17 cellular contexts compared by ENCODE assay signal in genomic region chr9:125427556-125427955, GRCh38.
DNase-seq lines count a peak whose midpoint lies in the region; ATAC-seq, FAIRE-seq and TF ChIP-seq lines count a peak whose summit lies in the region.
"Had no signal": no experiment of that assay in that cellular context is flagged by ENCODE, and none has a peak within 500 bp of the region (broad histone marks: within the 10 kb centered on the region; RNA-seq: fewer than 3 reads in every experiment).

No MANE protein-coding gene starts in this region.

- no peak overlapping the region for H2BK5ac ChIP-seq in neuronal stem cell (ENCODE audit: low read length)

- H4K91ac ChIP-seq in neuronal stem cell (ENCODE audit: low read depth, low read length, poor library complexity) = no peak overlapping the region

- no peak overlapping the region for H3K4ac ChIP-seq in neuronal stem cell (ENCODE audit: low read length)

- peak overlapping the region; percentile 24 for H3K18ac ChIP-seq in neuronal stem cell (ENCODE audit: low read length)

- no peak overlapping the region for H3K4me2 ChIP-seq in DND-41 (ENCODE audit: insufficient read depth, low read length)
- no peak overlapping the region for H3K4me2 ChIP-seq in neuronal stem cell (ENCODE audit: insufficient read depth, low read length, poor library complexity, severe bottlenecking)
- H3K4me2 ChIP-seq: A549 had no signal

- H3K4me1 Mint-ChIP-seq in activated CD8-positive, alpha-beta T cell treated with anti-CD3 and anti-CD28 coated beads for 36 hours (ENCODE audit: low read depth) = no peaks in the 10 kb centered on the region
- H3K4me1 Mint-ChIP-seq: CD4-positive, alpha-beta memory T cell had no signal

- no peak overlapping the region for H3K4me3 ChIP-seq in DND-41 (ENCODE audit: low read depth in 1 of 2, low read length in 2 of 2)
- no peak overlapping the region for H3K4me3 ChIP-seq in kidney (ENCODE audit: low read length in 2 of 2)
- no peak overlapping the region for H3K4me3 ChIP-seq in neuronal stem cell (ENCODE audit: low read length in 2 of 2)
- H3K4me3 ChIP-seq in sigmoid colon = no peak overlapping the region
- H3K4me3 ChIP-seq: A549 had no signal

- H3K27me3 Mint-ChIP-seq in activated CD8-positive, alpha-beta T cell treated with anti-CD3 and anti-CD28 coated beads for 36 hours = no peaks in the 10 kb centered on the region
- H3K27me3 Mint-ChIP-seq: CD4-positive, alpha-beta memory T cell had no signal

- no peaks in the 10 kb centered on the region for H3K79me1 ChIP-seq in neuronal stem cell (ENCODE audit: low read depth, low read length)

- POLR2A ChIA-PET in activated CD8-positive, alpha-beta T cell treated with anti-CD3 and anti-CD28 coated beads for 36 hours (lab: Charles Lee) = interaction anchor here (1.2 kb wide), 1 partner anchor 11 kb away, joined by 3 read pairs; no protein-coding TSS in a partner anchor

- no peaks in the 10 kb centered on the region for H3K79me2 ChIP-seq in DND-41 (ENCODE audit: insufficient read depth, low read length)

- H3K9me3 Mint-ChIP-seq in activated CD8-positive, alpha-beta T cell treated with anti-CD3 and anti-CD28 coated beads for 36 hours = no peaks in the 10 kb centered on the region
- H3K9me3 Mint-ChIP-seq: CD4-positive, alpha-beta memory T cell had no signal

- H4K8ac ChIP-seq in neuronal stem cell (ENCODE audit: low read depth, low read length) = no peak overlapping the region

- H3K27ac ChIP-seq in DND-41 (ENCODE audit: low read length) (no peak overlapping the region), kidney (ENCODE audit: low read depth in 2 of 2, low read length in 2 of 2) (no peak overlapping the region), neuronal stem cell (replicated peaks; ENCODE audit: low read length) (no peak overlapping the region), sigmoid colon (no peak overlapping the region)
- H3K27ac ChIP-seq: A549, C4-2B, HL-60 had no signal

- H3K27ac Mint-ChIP-seq in activated CD8-positive, alpha-beta T cell treated with anti-CD3 and anti-CD28 coated beads for 36 hours = no peak overlapping the region
- H3K27ac Mint-ChIP-seq: CD4-positive, alpha-beta memory T cell had no signal

- H3K36me3 ChIP-seq in DND-41 (ENCODE audit: insufficient read depth, low read length) (no peaks in the 10 kb centered on the region), kidney (ENCODE audit: control insufficient read depth in 1 of 2, insufficient read depth in 2 of 2, low read length in 2 of 2) (no peaks in the 10 kb centered on the region), neuronal stem cell (replicated peaks in 1 of 2; ENCODE audit: control insufficient read depth in 2 of 2, insufficient read depth in 2 of 2, low read length in 2 of 2) (no peaks in the 10 kb centered on the region), sigmoid colon (no peaks in the 10 kb centered on the region)
- H3K36me3 ChIP-seq: BE2C had no signal

- CTCF ChIA-PET in activated CD8-positive, alpha-beta T cell treated with anti-CD3 and anti-CD28 coated beads for 36 hours (lab: Charles Lee) = interaction anchor here (0.8 to 3.1 kb wide), 4 partner anchors 20 to 867 kb away, joined by 3 to 9 read pairs (median 4); no protein-coding TSS in a partner anchor

- H3K4me1 ChIP-seq in DND-41 (ENCODE audit: insufficient read depth, low read length) (no peaks in the 10 kb centered on the region), kidney (ENCODE audit: control insufficient read depth in 1 of 2, insufficient read depth in 1 of 2, low read depth in 1 of 2, low read length in 2 of 2) (no peaks in the 10 kb centered on the region), neuronal stem cell (ENCODE audit: control insufficient read depth in 2 of 2, insufficient read depth in 1 of 2, low read depth in 1 of 2, low read length in 2 of 2) (peaks cover 3 to 4% of the 10 kb centered on the region in 2 donors), sigmoid colon (peaks cover 0 to 18% (median 7%) of the 10 kb centered on the region in 4 donors)
- H3K4me1 ChIP-seq: A549 had no signal

- H4K20me1 ChIP-seq in DND-41 (ENCODE audit: insufficient read depth, low read length) = no peaks in the 10 kb centered on the region; the same call in 1 of the 2 replicates

- no peaks in the 10 kb centered on the region for H3K36me3 Mint-ChIP-seq in activated CD8-positive, alpha-beta T cell treated with anti-CD3 and anti-CD28 coated beads for 36 hours (ENCODE audit: low read depth)
- H3K36me3 Mint-ChIP-seq: CD4-positive, alpha-beta memory T cell had no signal

- TF ChIP-seq CTCF in DND-41 (IDR thresholded peaks at IDR 0.05; ENCODE audit: borderline replicate concordance, extremely low read depth, low read length, poor library complexity, severe bottlenecking) (no peak), kidney (IDR thresholded peaks at IDR 0.05; ENCODE audit: borderline replicate concordance, extremely low read depth, insufficient read depth) (no peak), sigmoid colon (IDR thresholded peaks at IDR 0.05) (no peak)
- TF ChIP-seq CTCF in activated CD8-positive, alpha-beta T cell treated with anti-CD3 and anti-CD28 coated beads for 36 hours (IDR thresholded peaks at IDR 0.05) = no peak

- H2AFZ ChIP-seq in DND-41 (ENCODE audit: low read depth, low read length) (no peak overlapping the region), neuronal stem cell (ENCODE audit: low read length) (no peak overlapping the region)

- H2BK120ac ChIP-seq in neuronal stem cell (ENCODE audit: low read depth, low read length) = no peak overlapping the region

- no peak for TF ChIP-seq EP300 in sigmoid colon (IDR thresholded peaks at IDR 0.05)

- H3K9ac ChIP-seq in DND-41 (ENCODE audit: low read depth, low read length) = no peak overlapping the region
- H3K9ac ChIP-seq in kidney (ENCODE audit: low read length in 2 of 2) = no peak overlapping the region
- no peak overlapping the region for H3K9ac ChIP-seq in neuronal stem cell (ENCODE audit: low read depth, low read length, poor library complexity)

- WGBS in neuronal stem cell (ENCODE audit: extremely low coverage in 2 of 2, insufficient read length in 2 of 2, insufficient replicate concordance in 1 of 2), 2 donors = no CpG with 5 or more reads among the region's 18 CpGs
- 93 to 95% methylated on average over 18 of the region's 18 CpGs for WGBS in sigmoid colon, 2 donors

- no peaks in the 10 kb centered on the region for H3K9me3 ChIP-seq in DND-41 (ENCODE audit: insufficient read depth, low read length, severe bottlenecking)
- H3K9me3 ChIP-seq in kidney (ENCODE audit: control insufficient read depth in 1 of 2, low read length in 2 of 2) = no peaks in the 10 kb centered on the region
- no peaks in the 10 kb centered on the region for H3K9me3 ChIP-seq in neuronal stem cell (replicated peaks in 1 of 2; ENCODE audit: control insufficient read depth in 2 of 2, insufficient read depth in 1 of 2, low read depth in 1 of 2, low read length in 2 of 2)
- H3K9me3 ChIP-seq in sigmoid colon = no peaks in the 10 kb centered on the region
- H3K9me3 ChIP-seq: A549, BE2C had no signal

- no peak for DNase-seq in DND-41
- DNase-seq in NCI-H460 (ENCODE audit: extremely low read depth, low read depth) = peak; percentile 40
- peak; percentile 45 for DNase-seq in kidney
- no peak for DNase-seq in neuronal stem cell (ENCODE audit: low spot score)
- no peak for DNase-seq in hepatic stellate cell (ENCODE audit: low spot score)
- DNase-seq in sigmoid colon = no peak
- DNase-seq in activated CD8-positive, alpha-beta T cell treated with anti-CD3 and anti-CD28 coated beads for 36 hours = no peak
- DNase-seq: CD4-positive, alpha-beta memory T cell; DMS153; DMS79 treated with DMSO at 0.1 percent for 48 hours; HCEC 1CT had no signal

- no peak for FAIRE-seq in kidney (lab: Jason Lieb, UNC)
- FAIRE-seq: A549, D721Med, H1 had no signal

- H2AK5ac ChIP-seq in neuronal stem cell (ENCODE audit: low read depth, low read length) = peak overlapping the region; percentile 73

- H3K14ac ChIP-seq in neuronal stem cell (ENCODE audit: low read length) = no peak overlapping the region

- no peak overlapping the region for H3K23ac ChIP-seq in neuronal stem cell (ENCODE audit: low read depth, low read length, poor library complexity)

- H3K27me3 ChIP-seq in DND-41 (ENCODE audit: insufficient read depth, low read length, poor library complexity) (no peaks in the 10 kb centered on the region), neuronal stem cell (ENCODE audit: control insufficient read depth in 3 of 3, insufficient read depth in 3 of 3, low read depth in 1 of 3, low read length in 3 of 3) (no peaks in the 10 kb centered on the region), sigmoid colon (no peaks in the 10 kb centered on the region)
- H3K27me3 ChIP-seq: BE2C had no signal

- no peak overlapping the region for H3K4me3 Mint-ChIP-seq in activated CD8-positive, alpha-beta T cell treated with anti-CD3 and anti-CD28 coated beads for 36 hours
- H3K4me3 Mint-ChIP-seq: CD4-positive, alpha-beta memory T cell had no signal

- H2BK12ac ChIP-seq in neuronal stem cell (ENCODE audit: low read length) = peak overlapping the region; percentile 64

- no peak for TF ChIP-seq POLR2A in sigmoid colon (IDR thresholded peaks at IDR 0.05)

- peak overlapping the region; percentile 51 for H2BK15ac ChIP-seq in neuronal stem cell (ENCODE audit: low read length)

- ATAC-seq in DND-41 (ENCODE audit: insufficient read depth, low read depth) = 0 out of 3 replicates have a peak, but pooled peaks have one; percentile 14
- no peak for ATAC-seq in activated CD8-positive, alpha-beta T cell treated with anti-CD3 and anti-CD28 coated beads for 36 hours

- intact Hi-C loops in kidney (cut with DNase I) = no loop called here
- intact Hi-C loops in sigmoid colon (cut with DNase I) = no loop called here
- intact Hi-C loops in activated CD8-positive, alpha-beta T cell treated with anti-CD3 and anti-CD28 coated beads for 36 hours (cut with micrococcal nuclease) = no loop called here

Comparison
In these comparisons a context has a peak if more than half of its experiments do, and no peak if none do; other contexts are left out.
1. DNase-seq: peak in NCI-H460 (single experiment) and kidney (single experiment); none in DND-41 (single experiment), neuronal stem cell (single experiment), hepatic stellate cell (single experiment), sigmoid colon (single experiment) and activated CD8-positive, alpha-beta T cell treated with anti-CD3 and anti-CD28 coated beads for 36 hours (single experiment).